24 cellular contexts compared by ENCODE assay signal in the genomic region with DNA sequence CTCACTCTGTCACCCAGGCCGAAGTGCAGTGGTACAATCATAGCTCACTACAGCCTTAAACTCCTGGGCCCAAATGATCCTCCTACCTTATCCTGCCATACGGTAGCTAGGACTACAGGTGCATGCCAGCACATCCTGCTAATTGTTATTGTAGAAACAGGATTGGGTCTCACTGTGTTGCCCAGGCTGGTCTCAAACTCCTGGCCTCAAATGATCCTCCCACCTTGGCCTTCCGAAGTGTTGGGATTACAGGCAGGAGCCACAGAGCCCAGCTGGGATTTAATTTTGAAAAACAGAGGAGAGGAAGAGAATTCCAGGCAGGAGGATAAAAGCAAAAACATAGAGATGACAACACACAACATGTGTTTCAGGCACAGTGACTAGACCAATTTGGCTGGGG.
"Had no signal": no experiment of that assay in that cellular context is flagged by ENCODE, and none has a peak within 500 bp of the region (broad histone marks: within the 10 kb centered on the region; RNA-seq: fewer than 3 reads in every experiment).

No MANE protein-coding gene starts in this region.

- H3K9me3 Mint-ChIP-seq: dendritic cell treated with granulocyte-macrophage colony-stimulating factor and Interleukin-4, amounts not matched to agents 40 ng/mL and 50 ng/mL, for 4 days; immature natural killer cell; stimulated activated naive B cell treated with anti-CD40 and anti-IgM and Interleukin-4, amounts not matched to agents 10 μg/mL and 1 μg/mL and 100 μg/mL, for 72 hours; stimulated activated naive CD8-positive, alpha-beta T cell treated with anti-CD3 and anti-CD28 coated beads, Interleukin-15, amount 100 ng/mL, for 72 hours had no signal

- H3K27ac ChIP-seq: esophagus squamous epithelium, gastroesophageal sphincter, left ventricle myocardium inferior, lower lobe of right lung, ovary, testis, tibial nerve, upper lobe of right lung, vagina had no signal

- H3K4me3 ChIP-seq: esophagus squamous epithelium, gastroesophageal sphincter, left ventricle myocardium inferior, lower lobe of right lung, ovary, testis, tibial nerve, upper lobe of right lung, vagina had no signal

- H3K36me3 Mint-ChIP-seq: immature natural killer cell; stimulated activated naive B cell treated with anti-CD40 and anti-IgM and Interleukin-4, amounts not matched to agents 10 μg/mL and 1 μg/mL and 100 μg/mL, for 72 hours had no signal

- H3K4me1 ChIP-seq: esophagus squamous epithelium, gastroesophageal sphincter, lower lobe of right lung, testis, upper lobe of right lung, vagina had no signal

- ATAC-seq: gastroesophageal sphincter; left cardiac atrium; lower lobe of right lung; right cardiac atrium; stimulated activated naive B cell treated with anti-CD40 and anti-IgM and Interleukin-4, amounts not matched to agents 10 μg/mL and 1 μg/mL and 100 μg/mL, for 72 hours; stimulated activated naive CD8-positive, alpha-beta T cell treated with anti-CD3 and anti-CD28 coated beads, Interleukin-15, amount 100 ng/mL, for 72 hours; upper lobe of right lung had no signal

- H3K36me3 ChIP-seq: esophagus squamous epithelium, gastroesophageal sphincter, left ventricle myocardium inferior, lower lobe of right lung, ovary, tibial nerve, upper lobe of right lung, vagina had no signal

- FAIRE-seq: colon, keratinocyte had no signal

- H3K9me3 ChIP-seq: esophagus squamous epithelium, gastroesophageal sphincter, left ventricle myocardium inferior, lower lobe of right lung, ovary, testis, tibial nerve, upper lobe of right lung, vagina had no signal

- H3K27me3 Mint-ChIP-seq: dendritic cell treated with granulocyte-macrophage colony-stimulating factor and Interleukin-4, amounts not matched to agents 40 ng/mL and 50 ng/mL, for 4 days; progenitor cell of endocrine pancreas; stimulated activated naive B cell treated with anti-CD40 and anti-IgM and Interleukin-4, amounts not matched to agents 10 μg/mL and 1 μg/mL and 100 μg/mL, for 72 hours; stimulated activated naive CD8-positive, alpha-beta T cell treated with anti-CD3 and anti-CD28 coated beads, Interleukin-15, amount 100 ng/mL, for 72 hours had no signal

- DNase-seq: esophagus squamous epithelium; foreskin fibroblast; glutamatergic neuron; immature natural killer cell; left cardiac atrium; left ventricle myocardium inferior; lower lobe of right lung; mesenchymal stem cell; midbrain; ovary; right cardiac atrium; stimulated activated CD4-positive, alpha-beta T cell treated with anti-CD3 and anti-CD28 coated beads, Interleukin-4, amount 100 ng/mL, for 1 hour; stimulated activated CD8-positive, alpha-beta memory T cell treated with anti-CD3 and anti-CD28 coated beads, Interleukin-4, amount 100 ng/mL, for 48 hours; stimulated activated naive B cell treated with anti-CD40 and anti-IgM and Interleukin-4, amounts not matched to agents 10 μg/mL and 1 μg/mL and 100 μg/mL, for 72 hours; stimulated activated naive CD8-positive, alpha-beta T cell treated with anti-CD3 and anti-CD28 coated beads, Interleukin-15, amount 100 ng/mL, for 72 hours; testis; upper lobe of right lung had no signal

- H3K27ac Mint-ChIP-seq: dendritic cell treated with granulocyte-macrophage colony-stimulating factor and Interleukin-4, amounts not matched to agents 40 ng/mL and 50 ng/mL, for 4 days; progenitor cell of endocrine pancreas; stimulated activated naive B cell treated with anti-CD40 and anti-IgM and Interleukin-4, amounts not matched to agents 10 μg/mL and 1 μg/mL and 100 μg/mL, for 72 hours had no signal

- H3K4me3 Mint-ChIP-seq: dendritic cell treated with granulocyte-macrophage colony-stimulating factor and Interleukin-4, amounts not matched to agents 40 ng/mL and 50 ng/mL, for 4 days; immature natural killer cell; stimulated activated naive B cell treated with anti-CD40 and anti-IgM and Interleukin-4, amounts not matched to agents 10 μg/mL and 1 μg/mL and 100 μg/mL, for 72 hours; stimulated activated naive CD8-positive, alpha-beta T cell treated with anti-CD3 and anti-CD28 coated beads, Interleukin-15, amount 100 ng/mL, for 72 hours had no signal

- H3K27me3 ChIP-seq: esophagus squamous epithelium, gastroesophageal sphincter, ovary, testis, tibial nerve, upper lobe of right lung, vagina had no signal
